In genomic region chr11:103450241-103450640, GRCh38 we compare ENCODE assay signal across 22 cellular contexts.
DNase-seq lines count a peak whose midpoint lies in the region; ATAC-seq and TF ChIP-seq lines count a peak whose summit lies in the region.
"Had no signal": no experiment of that assay in that cellular context is flagged by ENCODE, and none has a peak within 500 bp of the region (broad histone marks: within the 10 kb centered on the region; RNA-seq: fewer than 3 reads in every experiment).

No MANE protein-coding gene starts in this region.

- no peak for ATAC-seq in HG02588 (IDR thresholded peaks at IDR 0.05; ENCODE audit: unreplicated experiment)
- ATAC-seq: CD8-positive, alpha-beta T cell; Panc1 had no signal

- H3K4me3 ChIP-seq in choroid plexus epithelial cell (ENCODE audit: low read depth, low read length) (no peak overlapping the region), foreskin fibroblast (ENCODE audit: low read depth in 1 of 2, low read length in 2 of 2) (no peak overlapping the region), vagina (no peak overlapping the region), SJCRH30 (no peak overlapping the region)

- H3K4me1 ChIP-seq in vagina, result no peaks in the 10 kb centered on the region
- H3K4me1 ChIP-seq in SJCRH30, result no peaks in the 10 kb centered on the region

- intact Hi-C loops in vagina (cut with DNase I), result no loop called here

- no peak overlapping the region for H3K27ac ChIP-seq in vagina
- H3K27ac ChIP-seq in SJCRH30, result no peak overlapping the region

- H3K36me3 ChIP-seq in vagina (no peaks in the 10 kb centered on the region), SJCRH30 (no peaks in the 10 kb centered on the region)

- H3K27me3 ChIP-seq in vagina, result no peaks in the 10 kb centered on the region
- H3K27me3 ChIP-seq in SJCRH30, result no peaks in the 10 kb centered on the region

- peak; percentile 41 for DNase-seq in EH (ENCODE audit: low read depth)
- DNase-seq in M059J (ENCODE audit: low read depth), result peak; percentile 24
- DNase-seq in choroid plexus epithelial cell (ENCODE audit: low read depth), result peak; percentile 80
- DNase-seq in foreskin fibroblast, result peak; percentile 13 to 33
- DNase-seq in activated gamma-delta T cell treated with Interleukin-2 at 50 U/mL for 16 hours, result no peak
- DNase-seq in vagina (ENCODE audit: extremely low spot score in 2 of 2), result no peak
- DNase-seq in SJCRH30, result no peak
- DNase-seq: 8988T; AML-193; C1 segment of cervical spinal cord; CD8-positive, alpha-beta T cell; HFFc6; KG1; NCI-H1092 treated with DMSO at 0.1 percent for 48 hours; NCI-H1436 treated with DMSO at 0.1 percent for 48 hours; NCI-H1930; NCI-H2227 treated with DMSO at 0.1 percent for 48 hours; NCI-H524; NCI-H774; NK-92 treated with Interleukin-12 subunit alpha and Interleukin-12 subunit beta, amount 100 ng/mL, for 24 hours had no signal

- TF ChIP-seq CTCF in choroid plexus epithelial cell (conservative IDR thresholded peaks at IDR 0.05; ENCODE audit: low read depth, low read length), result no peak
- no peak for TF ChIP-seq CTCF in foreskin fibroblast (IDR thresholded peaks at IDR 0.05; ENCODE audit: low read depth, low read length)
- no peak for TF ChIP-seq CTCF in vagina (IDR thresholded peaks at IDR 0.05)

- H3K9me3 ChIP-seq in vagina (no peaks in the 10 kb centered on the region), SJCRH30 (replicated peaks) (no peaks in the 10 kb centered on the region)

- TF ChIP-seq POLR2A in vagina (IDR thresholded peaks at IDR 0.05), result no peak

Comparison
In these comparisons a context has a peak if more than half of its experiments do, and no peak if none do; other contexts are left out.
1. DNase-seq: peak in EH (single experiment), M059J (single experiment), choroid plexus epithelial cell (single experiment) and foreskin fibroblast (2 of 2); none in activated gamma-delta T cell treated with Interleukin-2 at 50 U/mL for 16 hours (single experiment), vagina (0 of 2) and SJCRH30 (0 of 2).